Comparison of ENCODE assay signal across 1 cellular context in genomic region chr6:87789198-87789899, GRCh38.
TF ChIP-seq lines count a peak whose summit lies in the region.

No MANE protein-coding gene starts in this region.

TF ChIP-seq in HepG2, 621 proteins besides CTCF, POLR2A, EP300 and RAD21 (continued from another document and continues in another):
- 0 out of 2 replicates have a peak, but pooled peaks have one; percentile 26 for TF ChIP-seq GMEB1 (CRISPR knock-in tag; IDR thresholded peaks at IDR 0.05; ENCODE audit: borderline replicate concordance)
- no peak for TF ChIP-seq MBNL3 (CRISPR knock-in tag; conservative IDR thresholded peaks at IDR 0.05)
- TF ChIP-seq PHF8 (CRISPR knock-in tag; IDR thresholded peaks at IDR 0.05), result no peak
- no peak for TF ChIP-seq CREB1 (IDR thresholded peaks at IDR 0.05)
- TF ChIP-seq CREB1 (CRISPR knock-in tag; IDR thresholded peaks at IDR 0.05), result no peak; the same call in 1 of the 2 replicates
- no peak for TF ChIP-seq ATM (IDR thresholded peaks at IDR 0.05; ENCODE audit: borderline replicate concordance)
- no peak for TF ChIP-seq RBFOX2 (IDR thresholded peaks at IDR 0.05; ENCODE audit: low read depth, low read length)
- no peak for TF ChIP-seq HMGA1 (CRISPR knock-in tag; conservative IDR thresholded peaks at IDR 0.05)
- no peak for TF ChIP-seq GZF1 (CRISPR knock-in tag; IDR thresholded peaks at IDR 0.05)
- no peak for TF ChIP-seq EEA1 (CRISPR knock-in tag; IDR thresholded peaks at IDR 0.05; ENCODE audit: borderline replicate concordance)
- TF ChIP-seq, protein P1, sequence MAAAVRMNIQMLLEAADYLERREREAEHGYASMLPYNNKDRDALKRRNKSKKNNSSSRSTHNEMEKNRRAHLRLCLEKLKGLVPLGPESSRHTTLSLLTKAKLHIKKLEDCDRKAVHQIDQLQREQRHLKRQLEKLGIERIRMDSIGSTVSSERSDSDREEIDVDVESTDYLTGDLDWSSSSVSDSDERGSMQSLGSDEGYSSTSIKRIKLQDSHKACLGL (CRISPR knock-in tag; IDR thresholded peaks at IDR 0.05), result no peak
- TF ChIP-seq, protein P2, sequence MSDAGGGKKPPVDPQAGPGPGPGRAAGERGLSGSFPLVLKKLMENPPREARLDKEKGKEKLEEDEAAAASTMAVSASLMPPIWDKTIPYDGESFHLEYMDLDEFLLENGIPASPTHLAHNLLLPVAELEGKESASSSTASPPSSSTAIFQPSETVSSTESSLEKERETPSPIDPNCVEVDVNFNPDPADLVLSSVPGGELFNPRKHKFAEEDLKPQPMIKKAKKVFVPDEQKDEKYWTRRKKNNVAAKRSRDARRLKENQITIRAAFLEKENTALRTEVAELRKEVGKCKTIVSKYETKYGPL (CRISPR knock-in tag; IDR thresholded peaks at IDR 0.05), result no peak
- TF ChIP-seq, protein P3, sequence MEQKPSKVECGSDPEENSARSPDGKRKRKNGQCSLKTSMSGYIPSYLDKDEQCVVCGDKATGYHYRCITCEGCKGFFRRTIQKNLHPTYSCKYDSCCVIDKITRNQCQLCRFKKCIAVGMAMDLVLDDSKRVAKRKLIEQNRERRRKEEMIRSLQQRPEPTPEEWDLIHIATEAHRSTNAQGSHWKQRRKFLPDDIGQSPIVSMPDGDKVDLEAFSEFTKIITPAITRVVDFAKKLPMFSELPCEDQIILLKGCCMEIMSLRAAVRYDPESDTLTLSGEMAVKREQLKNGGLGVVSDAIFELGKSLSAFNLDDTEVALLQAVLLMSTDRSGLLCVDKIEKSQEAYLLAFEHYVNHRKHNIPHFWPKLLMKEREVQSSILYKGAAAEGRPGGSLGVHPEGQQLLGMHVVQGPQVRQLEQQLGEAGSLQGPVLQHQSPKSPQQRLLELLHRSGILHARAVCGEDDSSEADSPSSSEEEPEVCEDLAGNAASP (CRISPR knock-in tag; IDR thresholded peaks at IDR 0.05; ENCODE audit: borderline replicate concordance), result no peak
- no peak for TF ChIP-seq ZNF263 (CRISPR knock-in tag; IDR thresholded peaks at IDR 0.05)
- peak; percentile 84; the same call in 1 of the 2 replicates for TF ChIP-seq DDIT3 (CRISPR knock-in tag; IDR thresholded peaks at IDR 0.05)
- no peak for TF ChIP-seq ISX (CRISPR knock-in tag; conservative IDR thresholded peaks at IDR 0.05)
- TF ChIP-seq ELF3 (CRISPR knock-in tag; IDR thresholded peaks at IDR 0.05), result peak; percentile 49; the same call in 1 of the 2 replicates
- no peak for TF ChIP-seq ZNF160 (CRISPR knock-in tag; IDR thresholded peaks at IDR 0.05)
- TF ChIP-seq KAT8 (CRISPR knock-in tag; IDR thresholded peaks at IDR 0.05), result 0 out of 2 replicates have a peak, but pooled peaks have one; percentile 22
- no peak for TF ChIP-seq SKI (IDR thresholded peaks at IDR 0.05; ENCODE audit: partially characterized antibody)
- TF ChIP-seq, protein P4, sequence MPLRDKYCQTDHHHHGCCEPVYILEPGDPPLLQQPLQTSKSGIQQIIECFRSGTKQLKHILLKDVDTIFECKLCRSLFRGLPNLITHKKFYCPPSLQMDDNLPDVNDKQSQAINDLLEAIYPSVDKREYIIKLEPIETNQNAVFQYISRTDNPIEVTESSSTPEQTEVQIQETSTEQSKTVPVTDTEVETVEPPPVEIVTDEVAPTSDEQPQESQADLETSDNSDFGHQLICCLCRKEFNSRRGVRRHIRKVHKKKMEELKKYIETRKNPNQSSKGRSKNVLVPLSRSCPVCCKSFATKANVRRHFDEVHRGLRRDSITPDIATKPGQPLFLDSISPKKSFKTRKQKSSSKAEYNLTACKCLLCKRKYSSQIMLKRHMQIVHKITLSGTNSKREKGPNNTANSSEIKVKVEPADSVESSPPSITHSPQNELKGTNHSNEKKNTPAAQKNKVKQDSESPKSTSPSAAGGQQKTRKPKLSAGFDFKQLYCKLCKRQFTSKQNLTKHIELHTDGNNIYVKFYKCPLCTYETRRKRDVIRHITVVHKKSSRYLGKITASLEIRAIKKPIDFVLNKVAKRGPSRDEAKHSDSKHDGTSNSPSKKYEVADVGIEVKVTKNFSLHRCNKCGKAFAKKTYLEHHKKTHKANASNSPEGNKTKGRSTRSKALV (CRISPR knock-in tag; IDR thresholded peaks at IDR 0.05), result no peak
- TF ChIP-seq ZNF839 (CRISPR knock-in tag; IDR thresholded peaks at IDR 0.05; ENCODE audit: borderline replicate concordance), result no peak
- TF ChIP-seq ZFYVE20 (CRISPR knock-in tag; IDR thresholded peaks at IDR 0.05; ENCODE audit: borderline replicate concordance, low read depth), result no peak
- no peak for TF ChIP-seq TOE1 (CRISPR knock-in tag; IDR thresholded peaks at IDR 0.05)
- peak; percentile 69 for TF ChIP-seq CEBPG (CRISPR knock-in tag; IDR thresholded peaks at IDR 0.05)
- no peak for TF ChIP-seq MZF1 (CRISPR knock-in tag; IDR thresholded peaks at IDR 0.05; ENCODE audit: borderline replicate concordance)
- no peak for TF ChIP-seq ZNF501 (CRISPR knock-in tag; IDR thresholded peaks at IDR 0.05)
- TF ChIP-seq STAT5B (CRISPR knock-in tag; IDR thresholded peaks at IDR 0.05), result no peak
- TF ChIP-seq ZNF296 (CRISPR knock-in tag; conservative IDR thresholded peaks at IDR 0.05), result no peak
- TF ChIP-seq, protein P5, sequence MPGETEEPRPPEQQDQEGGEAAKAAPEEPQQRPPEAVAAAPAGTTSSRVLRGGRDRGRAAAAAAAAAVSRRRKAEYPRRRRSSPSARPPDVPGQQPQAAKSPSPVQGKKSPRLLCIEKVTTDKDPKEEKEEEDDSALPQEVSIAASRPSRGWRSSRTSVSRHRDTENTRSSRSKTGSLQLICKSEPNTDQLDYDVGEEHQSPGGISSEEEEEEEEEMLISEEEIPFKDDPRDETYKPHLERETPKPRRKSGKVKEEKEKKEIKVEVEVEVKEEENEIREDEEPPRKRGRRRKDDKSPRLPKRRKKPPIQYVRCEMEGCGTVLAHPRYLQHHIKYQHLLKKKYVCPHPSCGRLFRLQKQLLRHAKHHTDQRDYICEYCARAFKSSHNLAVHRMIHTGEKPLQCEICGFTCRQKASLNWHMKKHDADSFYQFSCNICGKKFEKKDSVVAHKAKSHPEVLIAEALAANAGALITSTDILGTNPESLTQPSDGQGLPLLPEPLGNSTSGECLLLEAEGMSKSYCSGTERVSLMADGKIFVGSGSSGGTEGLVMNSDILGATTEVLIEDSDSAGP (CRISPR knock-in tag; IDR thresholded peaks at IDR 0.05; ENCODE audit: borderline replicate concordance), result no peak
- no peak for TF ChIP-seq ZNF660 (CRISPR knock-in tag; IDR thresholded peaks at IDR 0.05; ENCODE audit: borderline replicate concordance, low read depth)
- TF ChIP-seq ZSCAN30 (CRISPR knock-in tag; IDR thresholded peaks at IDR 0.05), result no peak
- TF ChIP-seq POGK (CRISPR knock-in tag; conservative IDR thresholded peaks at IDR 0.05), result no peak
- TF ChIP-seq ZFX (CRISPR knock-in tag; IDR thresholded peaks at IDR 0.05; ENCODE audit: low read depth), result no peak
- TF ChIP-seq FOSL2 (CRISPR knock-in tag; IDR thresholded peaks at IDR 0.05), result peak; percentile 94
- TF ChIP-seq SETDB1 (CRISPR knock-in tag; IDR thresholded peaks at IDR 0.05; ENCODE audit: borderline replicate concordance), result no peak
- no peak for TF ChIP-seq ZNF841 (CRISPR knock-in tag; IDR thresholded peaks at IDR 0.05; ENCODE audit: borderline replicate concordance)
- TF ChIP-seq ARNT2 (CRISPR knock-in tag; IDR thresholded peaks at IDR 0.05; ENCODE audit: low read depth), result no peak
- no peak for TF ChIP-seq ZNF879 (CRISPR knock-in tag; IDR thresholded peaks at IDR 0.05)
- TF ChIP-seq PBX2 (CRISPR knock-in tag; IDR thresholded peaks at IDR 0.05), result no peak
- TF ChIP-seq PLRG1 (conservative IDR thresholded peaks at IDR 0.05), result no peak
- TF ChIP-seq ZNF333 (CRISPR knock-in tag; IDR thresholded peaks at IDR 0.05; ENCODE audit: borderline replicate concordance), result no peak
- no peak for TF ChIP-seq ZNF234 (CRISPR knock-in tag; conservative IDR thresholded peaks at IDR 0.05)
- TF ChIP-seq JARID2 (CRISPR knock-in tag; IDR thresholded peaks at IDR 0.05; ENCODE audit: insufficient replicate concordance), result no peak
- no peak for TF ChIP-seq BHLHE40 (IDR thresholded peaks at IDR 0.05; ENCODE audit: low read length)
- TF ChIP-seq, protein P6, sequence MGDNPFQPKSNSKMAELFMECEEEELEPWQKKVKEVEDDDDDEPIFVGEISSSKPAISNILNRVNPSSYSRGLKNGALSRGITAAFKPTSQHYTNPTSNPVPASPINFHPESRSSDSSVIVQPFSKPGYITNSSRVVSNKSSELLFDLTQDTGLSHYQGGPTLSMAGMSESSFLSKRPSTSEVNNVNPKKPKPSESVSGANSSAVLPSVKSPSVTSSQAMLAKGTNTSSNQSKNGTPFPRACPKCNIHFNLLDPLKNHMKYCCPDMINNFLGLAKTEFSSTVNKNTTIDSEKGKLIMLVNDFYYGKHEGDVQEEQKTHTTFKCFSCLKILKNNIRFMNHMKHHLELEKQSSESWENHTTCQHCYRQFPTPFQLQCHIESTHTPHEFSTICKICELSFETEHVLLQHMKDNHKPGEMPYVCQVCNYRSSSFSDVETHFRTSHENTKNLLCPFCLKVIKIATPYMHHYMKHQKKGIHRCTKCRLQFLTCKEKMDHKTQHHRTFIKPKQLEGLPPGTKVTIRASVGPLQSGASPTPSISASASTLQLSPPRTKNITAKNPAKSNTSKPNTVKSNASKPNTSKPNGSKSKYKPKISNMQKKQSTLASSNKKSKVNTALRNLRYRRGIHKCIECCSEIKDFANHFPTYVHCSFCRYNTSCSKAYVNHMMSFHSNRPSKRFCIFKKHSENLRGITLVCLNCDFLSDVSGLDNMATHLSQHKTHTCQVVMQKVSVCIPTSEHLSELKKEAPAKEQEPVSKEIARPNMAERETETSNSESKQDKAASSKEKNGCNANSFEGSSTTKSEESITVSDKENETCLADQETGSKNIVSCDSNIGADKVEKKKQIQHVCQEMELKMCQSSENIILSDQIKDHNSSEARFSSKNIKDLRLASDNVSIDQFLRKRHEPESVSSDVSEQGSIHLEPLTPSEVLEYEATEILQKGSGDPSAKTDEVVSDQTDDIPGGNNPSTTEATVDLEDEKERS (CRISPR knock-in tag; IDR thresholded peaks at IDR 0.05), result no peak
- TF ChIP-seq HNF4A (CRISPR knock-in tag; IDR thresholded peaks at IDR 0.05), result peak; percentile 25; the same call in 1 of the 2 replicates
- no peak for TF ChIP-seq KLF13 (CRISPR knock-in tag; IDR thresholded peaks at IDR 0.05)
- TF ChIP-seq BRCA1 (CRISPR knock-in tag; IDR thresholded peaks at IDR 0.05), result no peak
- no peak; the same call in 1 of the 2 replicates for TF ChIP-seq SOX5 (CRISPR knock-in tag; IDR thresholded peaks at IDR 0.05; ENCODE audit: borderline replicate concordance)
- TF ChIP-seq NCOA2 (CRISPR knock-in tag; IDR thresholded peaks at IDR 0.05), result peak; percentile 64; the same call in 1 of the 2 replicates
- no peak for TF ChIP-seq ZSCAN21 (CRISPR knock-in tag; IDR thresholded peaks at IDR 0.05; ENCODE audit: borderline replicate concordance)
- no peak for TF ChIP-seq RCOR2 (CRISPR knock-in tag; IDR thresholded peaks at IDR 0.05)
- TF ChIP-seq ZNF367 (CRISPR knock-in tag; IDR thresholded peaks at IDR 0.05; ENCODE audit: borderline replicate concordance), result no peak
- no peak for TF ChIP-seq ZNF18 (CRISPR knock-in tag; IDR thresholded peaks at IDR 0.05; ENCODE audit: insufficient replicate concordance)
